ENCODE assay signal across 8 cellular contexts in genomic region chr14:49892301-49892635, GRCh38. TPM values are rescaled to one million over a fixed set of nuclear protein-coding genes. Genes with fewer than 3 reads are reported as not detected.
A peak's percentile ranks its signal among the peaks of the same experiment; 100 is the strongest.
DNase-seq lines count a peak whose midpoint lies in the region; ATAC-seq, FAIRE-seq and TF ChIP-seq lines count a peak whose summit lies in the region.

No MANE protein-coding gene starts in this region.

- H3K36me3 Mint-ChIP-seq in endothelial cell (ENCODE audit: low read depth, unreplicated experiment), result peaks cover 28% of the 10 kb centered on the region

- H3K27ac ChIP-seq in mesodermal cell (ENCODE audit: low read depth, low read length, severe bottlenecking), result peak overlapping the region; percentile 96
- H3K27ac ChIP-seq in thyroid gland, result peak overlapping the region; percentile 98 to 100 (median 99)

- ATAC-seq in HG03066 (IDR thresholded peaks at IDR 0.05; ENCODE audit: low read depth, unreplicated experiment), result peak; percentile 29

- peak; percentile 55 for DNase-seq in AG09309 (ENCODE audit: low read depth)
- DNase-seq in GM18507 (ENCODE audit: extremely low spot score, insufficient read length, low read depth), result no peak
- DNase-seq in NCI-H2196 treated with DMSO at 0.1 percent for 48 hours (lab: John Stamatoyannopoulos, UW; ENCODE audit: unreplicated experiment), result peak; percentile 48
- DNase-seq in activated CD4-positive, alpha-beta T cell treated with anti-CD3 and anti-CD28 coated beads for 1 hour, result peak; percentile 17
- no peak for DNase-seq in endothelial cell (ENCODE audit: low spot score)
- DNase-seq in thyroid gland, result peak; percentile 63 to 66

- H3K27ac Mint-ChIP-seq in endothelial cell (ENCODE audit: unreplicated experiment), result peak overlapping the region; percentile 100

- no peaks in the 10 kb centered on the region for H3K27me3 ChIP-seq in thyroid gland

- H3K9me3 ChIP-seq in mesodermal cell (ENCODE audit: control insufficient read depth, low read length), result no peaks in the 10 kb centered on the region
- H3K9me3 ChIP-seq in thyroid gland, result no peaks in the 10 kb centered on the region

- H3K4me1 ChIP-seq in mesodermal cell (ENCODE audit: control insufficient read depth, insufficient read depth, low read length, poor library complexity, severe bottlenecking) (peaks cover 5% of the 10 kb centered on the region), thyroid gland (peaks cover 18 to 28% of the 10 kb centered on the region in 2 donors)

- H3K27me3 Mint-ChIP-seq in endothelial cell (ENCODE audit: unreplicated experiment), result peaks cover 11% of the 10 kb centered on the region

- peak; percentile 86 for FAIRE-seq in GM18507 (lab: Jason Lieb, UNC)

- peak overlapping the region; percentile 80 for H3K4me3 ChIP-seq in AG09309 (ENCODE audit: control insufficient read depth, low read depth, low read length)
- H3K4me3 ChIP-seq in mesodermal cell (ENCODE audit: extremely low read depth, insufficient read depth, low read length, poor library complexity, severe bottlenecking), result peak overlapping the region; percentile 98
- peak overlapping the region; percentile 32 to 98 (median 66) for H3K4me3 ChIP-seq in thyroid gland (replicated peaks in 1 of 3)

- TF ChIP-seq CTCF in AG09309 (IDR thresholded peaks at IDR 0.05; ENCODE audit: control insufficient read depth, insufficient read depth, low read depth, low read length, missing control alignments) (no peak), endothelial cell (IDR thresholded peaks at IDR 0.05; ENCODE audit: unreplicated experiment) (no peak), thyroid gland (IDR thresholded peaks at IDR 0.05) (peak in 1 of 6 experiments; percentile 46)

- H3K4me1 Mint-ChIP-seq in endothelial cell (ENCODE audit: unreplicated experiment), result peaks cover 35% of the 10 kb centered on the region

- no peak for TF ChIP-seq POLR2A in thyroid gland (IDR thresholded peaks at IDR 0.05)

- peaks cover 21% of the 10 kb centered on the region for H3K36me3 ChIP-seq in mesodermal cell (ENCODE audit: control insufficient read depth, insufficient read depth, low read length)
- peaks cover 0 to 11% of the 10 kb centered on the region in 2 donors for H3K36me3 ChIP-seq in thyroid gland

- peak overlapping the region; percentile 99 for H3K4me3 Mint-ChIP-seq in endothelial cell (ENCODE audit: unreplicated experiment)

- intact Hi-C loops in thyroid gland (cut with DNase I), result loop anchor here (5.0 kb wide), 1 partner anchor 110 kb away; no protein-coding TSS in a partner anchor

- H3K9me3 Mint-ChIP-seq in endothelial cell (ENCODE audit: unreplicated experiment), result peaks cover 4% of the 10 kb centered on the region

- WGBS in mesodermal cell (ENCODE audit: insufficient coverage in 2 of 2), 2 experiments, result 6 to 9% methylated on average over 9 of the region's 12 CpGs
- WGBS in thyroid gland, 2 donors, result 0 to 2% methylated on average over 12 of the region's 12 CpGs

RNA-seq across cellular contexts. Expression of gene ARF6, which starts 0.6 kb away (rescaled TPM):
- 55.3 TPM for total RNA-seq in endothelial cell (ENCODE audit: unreplicated experiment)
- 54.1 TPM for polyA plus RNA-seq in mesodermal cell (2013, experiment 1 of 2)
- 59.3 TPM for polyA plus RNA-seq in mesodermal cell (2013, experiment 2 of 2)
- total RNA-seq in thyroid gland, result 10 to 100 TPM; 35.6 to 59.4 (median 48.5) TPM

RNA-seq across cellular contexts. Expression of gene NEMF, which starts 39.7 kb away (rescaled TPM):
- total RNA-seq in endothelial cell (ENCODE audit: unreplicated experiment), result 55.5 TPM
- 55.4 TPM for polyA plus RNA-seq in mesodermal cell (2013, experiment 1 of 2)
- 50.8 TPM for polyA plus RNA-seq in mesodermal cell (2013, experiment 2 of 2)
- 100 to 1,000 TPM in 3 of 4 donors, 10 to 100 TPM in 1; 93.9 to 170 (median 118) TPM for total RNA-seq in thyroid gland

Comparison
In these comparisons a context has a peak if more than half of its experiments do, and no peak if none do; other contexts are left out.
1. DNase-seq: peak in AG09309 (single experiment), NCI-H2196 treated with DMSO at 0.1 percent for 48 hours (single experiment), activated CD4-positive, alpha-beta T cell treated with anti-CD3 and anti-CD28 coated beads for 1 hour (single experiment) and thyroid gland (2 of 2); none in GM18507 (single experiment) and endothelial cell (single experiment).
2. Peak in every context shown above with its lines, with median percentiles within 50 percentile points of each other: H3K4me3 ChIP-seq.